In the genomic region with DNA sequence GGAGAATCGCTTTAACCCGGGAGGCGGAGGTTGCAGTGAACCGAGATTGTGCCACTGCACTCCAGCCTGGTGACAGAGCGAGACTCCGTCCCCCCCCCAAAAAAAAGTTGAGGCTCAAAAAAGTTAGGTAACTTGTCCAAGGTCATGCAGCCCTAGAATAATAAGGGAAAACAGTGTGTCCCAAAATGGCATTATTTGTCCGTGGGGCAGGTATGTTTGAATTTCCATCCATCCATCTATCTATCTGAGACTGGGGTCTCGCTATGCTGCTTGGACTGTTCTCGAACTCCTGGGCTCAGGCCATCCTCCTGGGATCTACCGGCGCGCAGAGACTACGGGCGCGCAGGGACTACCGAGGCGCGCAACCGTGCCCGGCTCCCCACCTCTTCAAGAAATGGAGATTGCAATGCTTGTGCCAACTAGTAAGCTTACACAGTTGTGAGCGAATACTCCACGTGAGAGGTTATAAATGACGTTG, we compare ENCODE assay signal across 8 cellular contexts. TPM values are rescaled to one million over a fixed set of nuclear protein-coding genes. Genes with fewer than 3 reads are reported as not detected.
DNase-seq lines count a peak whose midpoint lies in the region; ATAC-seq and TF ChIP-seq lines count a peak whose summit lies in the region.

No MANE protein-coding gene starts in this region.

- H2BK120ac ChIP-seq in mesenchymal stem cell (ENCODE audit: low read depth, low read length) = no peak overlapping the region

- peak overlapping the region; percentile 9 to 73 for H3K18ac ChIP-seq in mesenchymal stem cell (ENCODE audit: low read depth in 1 of 2, low read length in 2 of 2)

- H3K14ac ChIP-seq in mesenchymal stem cell (ENCODE audit: low read length in 2 of 2) = no peak overlapping the region

- H2AK5ac ChIP-seq in mesenchymal stem cell (ENCODE audit: low read length, severe bottlenecking) = peak overlapping the region; percentile 41

- WGBS in body of pancreas, 2 donors = 25 to 27% methylated on average over 23 of the region's 23 CpGs
- WGBS in mesenchymal stem cell = 64% methylated on average over 22 of the region's 23 CpGs

- peak overlapping the region; percentile 19 for H2AFZ ChIP-seq in mesenchymal stem cell (ENCODE audit: low read depth, low read length)

- H3K4me3 ChIP-seq in cardiac muscle cell (peak overlapping the region; percentile 45), body of pancreas (peak overlapping the region in 1 of 2 donors; percentile 54), mesenchymal stem cell (ENCODE audit: insufficient read depth in 1 of 2, low read depth in 1 of 2, low read length in 2 of 2) (peak overlapping the region; percentile 95), vagina (peak overlapping the region; percentile 55 to 82)

- in situ Hi-C loops in GM13976 (cut with MboI; ENCODE audit: low sequenced_read_pairs, unreplicated experiment) = no loop called here

- H3K4me2 ChIP-seq in mesenchymal stem cell (ENCODE audit: low read length, poor library complexity, severe bottlenecking) = peak overlapping the region; percentile 46

- no peak overlapping the region for H3K23ac ChIP-seq in mesenchymal stem cell (ENCODE audit: low read length in 2 of 2)

- peak overlapping the region; percentile 93 for H3K9ac ChIP-seq in mesenchymal stem cell (ENCODE audit: low read length)

- H3K27me3 ChIP-seq in cardiac muscle cell (no peaks in the 10 kb centered on the region), body of pancreas (no peaks in the 10 kb centered on the region), mesenchymal stem cell (ENCODE audit: control insufficient read depth in 1 of 2, insufficient read depth in 1 of 2, low read length in 2 of 2) (no peaks in the 10 kb centered on the region), vagina (no peaks in the 10 kb centered on the region)

- H3K9me3 ChIP-seq in cardiac muscle cell (ENCODE audit: low read depth) (no peaks in the 10 kb centered on the region), body of pancreas (no peaks in the 10 kb centered on the region), mesenchymal stem cell (ENCODE audit: control insufficient read depth, low read length) (no peaks in the 10 kb centered on the region), vagina (no peaks in the 10 kb centered on the region)

- H2BK15ac ChIP-seq in mesenchymal stem cell (ENCODE audit: low read depth, poor library complexity, severe bottlenecking) = no peak overlapping the region

- H3K4me1 ChIP-seq in cardiac muscle cell (ENCODE audit: low read depth) = peaks cover 9% of the 10 kb centered on the region
- H3K4me1 ChIP-seq in body of pancreas = peaks cover 23% of the 10 kb centered on the region
- H3K4me1 ChIP-seq in mesenchymal stem cell (ENCODE audit: control insufficient read depth, insufficient read depth, low read depth, low read length) = peaks cover 3% of the 10 kb centered on the region
- peaks cover 24% of the 10 kb centered on the region for H3K4me1 ChIP-seq in vagina

- H2BK5ac ChIP-seq in mesenchymal stem cell (ENCODE audit: low read depth, low read length, poor library complexity, severe bottlenecking) = no peak overlapping the region

- H3K79me1 ChIP-seq in mesenchymal stem cell (replicated peaks; ENCODE audit: low read length, poor library complexity, severe bottlenecking) = peaks cover 12% of the 10 kb centered on the region

- peak overlapping the region; percentile 87 for H3K27ac ChIP-seq in cardiac muscle cell
- peak overlapping the region; percentile 70 to 91 (median 88) for H3K27ac ChIP-seq in body of pancreas
- peak overlapping the region; percentile 92 for H3K27ac ChIP-seq in mesenchymal stem cell (ENCODE audit: low read length, poor library complexity, severe bottlenecking)
- H3K27ac ChIP-seq in vagina = peak overlapping the region; percentile 82

- TF ChIP-seq CTCF in cardiac muscle cell (IDR thresholded peaks at IDR 0.05; ENCODE audit: low read depth, low read length) = no peak
- TF ChIP-seq CTCF in body of pancreas (IDR thresholded peaks at IDR 0.05) = no peak
- TF ChIP-seq CTCF in vagina (IDR thresholded peaks at IDR 0.05) = no peak
- TF ChIP-seq CTCF in GM13976 (IDR thresholded peaks at IDR 0.05; ENCODE audit: borderline replicate concordance, control extremely low read depth, extremely low read depth, insufficient read depth, missing control alignments) = no peak

- ATAC-seq in body of pancreas (no peak), GM21723 (IDR thresholded peaks at IDR 0.05; ENCODE audit: unreplicated experiment) (no peak)

- no peaks in the 10 kb centered on the region for H3K36me3 ChIP-seq in cardiac muscle cell
- no peaks in the 10 kb centered on the region for H3K36me3 ChIP-seq in body of pancreas (replicated peaks in 1 of 2; ENCODE audit: insufficient read depth in 1 of 2, low read depth in 2 of 2)
- H3K36me3 ChIP-seq in mesenchymal stem cell (ENCODE audit: control insufficient read depth in 1 of 2, insufficient read depth in 2 of 2, low read depth in 1 of 2, low read length in 2 of 2) = peaks cover 4 to 5% of the 10 kb centered on the region in 2 experiments
- H3K36me3 ChIP-seq in vagina = no peaks in the 10 kb centered on the region

- H4K91ac ChIP-seq in mesenchymal stem cell (ENCODE audit: low read length) = peak overlapping the region; percentile 92

- no peak overlapping the region for H2BK12ac ChIP-seq in mesenchymal stem cell (ENCODE audit: low read length in 2 of 2)

- intact Hi-C loops in cardiac septum (cut with DNase I) (loop anchor here (1.0 kb wide), 1 partner anchor 58 kb away; the partner anchor contains the start of gene ZNF318), body of pancreas (cut with DNase I) (no loop called here), vagina (cut with DNase I) (loop anchor here (2.0 kb wide), 1 partner anchor 58 kb away; the partner anchor contains the start of gene ZNF318)

- H4K8ac ChIP-seq in mesenchymal stem cell (ENCODE audit: low read length) = peak overlapping the region; percentile 100

- no peak for TF ChIP-seq POLR2A in body of pancreas (IDR thresholded peaks at IDR 0.05)
- TF ChIP-seq POLR2A in vagina (IDR thresholded peaks at IDR 0.05) = no peak

- DNase-seq in cardiac muscle cell (ENCODE audit: low read depth in 1 of 2, low spot score in 1 of 2) = no peak
- no peak for DNase-seq in cardiac septum (ENCODE audit: low spot score)
- DNase-seq in body of pancreas = no peak
- DNase-seq in mesenchymal stem cell = no peak
- DNase-seq in vagina (ENCODE audit: extremely low spot score in 2 of 2) = no peak
- DNase-seq in NCI-H1048 (lab: John Stamatoyannopoulos, UW) = no peak
- no peak for DNase-seq in GM13976 (ENCODE audit: low spot score)

- H3K4ac ChIP-seq in mesenchymal stem cell (ENCODE audit: low read depth in 1 of 2, low read length in 2 of 2) = peak overlapping the region; percentile 56 to 98

RNA-seq across cellular contexts. Expression of gene ABCC10, which starts 0.4 kb away (rescaled TPM):
- 19.8 and 25.6 TPM in 2 replicates for total RNA-seq in cardiac muscle cell
- polyA plus RNA-seq in cardiac muscle cell = 20.6 and 29.4 TPM in 2 replicates
- total RNA-seq in cardiac septum = 9.3 TPM
- total RNA-seq in body of pancreas = 10 to 100 TPM; 17.1 to 44.5 TPM
- polyA plus RNA-seq in mesenchymal stem cell (2013, experiment 1 of 2) = 24.7 TPM
- 21.2 TPM for polyA plus RNA-seq in mesenchymal stem cell (2013, experiment 2 of 2)
- total RNA-seq in vagina = 22.8 TPM

RNA-seq across cellular contexts. Expression of gene DLK2, which starts 28.4 kb away (rescaled TPM):
- total RNA-seq in cardiac muscle cell (4.4 and 5.2 TPM in 2 replicates), cardiac septum (2.9 TPM), body of pancreas (not detected), vagina (3.9 TPM)
- 4.6 and 5.0 TPM in 2 replicates for polyA plus RNA-seq in cardiac muscle cell
- polyA plus RNA-seq in mesenchymal stem cell (2013, experiment 1 of 2) = 0.52 TPM
- 0.62 TPM for polyA plus RNA-seq in mesenchymal stem cell (2013, experiment 2 of 2)

RNA-seq across cellular contexts. Expression of gene TJAP1, which starts 50.4 kb away (rescaled TPM):
- total RNA-seq in cardiac muscle cell (24.7 and 31.2 TPM in 2 replicates), cardiac septum (25.1 TPM), body of pancreas (10 to 100 TPM; 16.9 to 47.5 TPM), vagina (27.5 TPM)
- polyA plus RNA-seq in cardiac muscle cell = 23.1 and 25.8 TPM in 2 replicates
- 18.3 TPM for polyA plus RNA-seq in mesenchymal stem cell (2013, experiment 1 of 2)
- polyA plus RNA-seq in mesenchymal stem cell (2013, experiment 2 of 2) = 18.3 TPM

RNA-seq across cellular contexts. Expression of gene ZNF318, which starts 57.5 kb away (rescaled TPM):
- total RNA-seq in cardiac muscle cell (14.8 and 27.2 TPM in 2 replicates), cardiac septum (13.8 TPM), body of pancreas (10 to 100 TPM; 14.0 to 14.5 TPM), vagina (17.2 TPM)
- 16.2 and 22.9 TPM in 2 replicates for polyA plus RNA-seq in cardiac muscle cell
- polyA plus RNA-seq in mesenchymal stem cell (2013, experiment 1 of 2) = 9.3 TPM
- 9.1 TPM for polyA plus RNA-seq in mesenchymal stem cell (2013, experiment 2 of 2)
